ENCODE assay signal across 3 cellular contexts in genomic region chrX:155267995-155268394, GRCh38. TPM values are rescaled to one million over a fixed set of nuclear protein-coding genes. Genes with fewer than 3 reads are reported as not detected.
"Had no signal": no experiment of that assay in that cellular context is flagged by ENCODE, and none has a peak within 500 bp of the region (broad histone marks: within the 10 kb centered on the region; RNA-seq: fewer than 3 reads in every experiment).

No MANE protein-coding gene starts in this region.

RNA-seq across cellular contexts. Expression of gene RAB39B, which starts 3.7 kb away (rescaled TPM):
- total RNA-seq: PC-9, Right ventricle myocardium superior, SJSA1 had no signal
